8 cellular contexts compared by ENCODE assay signal in the genomic region with DNA sequence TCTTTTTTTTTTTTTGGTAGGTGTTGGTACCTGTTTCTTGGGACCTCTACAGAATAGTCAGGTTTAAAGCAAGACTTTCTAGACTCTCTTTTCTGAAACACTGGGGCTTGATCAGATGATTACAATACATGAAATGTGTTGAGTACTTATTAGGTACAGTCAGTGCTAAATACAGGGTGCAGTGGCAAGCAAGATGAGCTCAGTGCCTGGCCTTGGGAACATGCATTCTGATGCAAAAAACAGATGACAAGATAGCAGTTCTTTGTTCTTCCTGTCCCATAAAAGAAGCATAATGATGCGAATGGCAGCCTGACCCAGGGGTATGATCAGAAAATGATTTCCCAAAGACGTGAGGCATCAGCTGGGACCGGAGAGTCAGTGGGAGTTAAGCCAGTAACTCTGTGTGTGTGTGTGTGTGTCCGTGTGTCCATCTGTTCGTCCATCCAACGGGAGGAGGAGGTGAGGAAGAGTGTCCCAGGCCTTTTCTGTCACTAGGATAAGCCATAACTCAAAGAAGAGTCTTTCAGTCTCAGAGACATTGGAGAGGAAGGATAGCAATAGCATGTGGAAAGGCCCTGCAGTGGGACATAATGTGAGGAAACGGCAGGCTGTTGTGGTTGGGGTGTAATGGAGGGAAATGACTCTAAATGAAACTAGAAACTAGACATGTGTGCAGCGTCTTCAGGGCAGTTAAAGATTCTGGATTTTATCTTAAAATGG. TPM values are rescaled to one million over a fixed set of nuclear protein-coding genes. Genes with fewer than 3 reads are reported as not detected.
DNase-seq lines count a peak whose midpoint lies in the region; ATAC-seq and TF ChIP-seq lines count a peak whose summit lies in the region.

No MANE protein-coding gene starts in this region.

- no peaks in the 10 kb centered on the region for H3K27me3 ChIP-seq in transverse colon

- DNase-seq in glutamatergic neuron = peak; percentile 44
- DNase-seq in transverse colon = no peak
- no peak for DNase-seq in ecto neural progenitor cell (ENCODE audit: low spot score)
- DNase-seq in NCI-H774 (lab: John Stamatoyannopoulos, UW) = no peak
- DNase-seq in COR-L47 (lab: John Stamatoyannopoulos, UW) = no peak

- no peak overlapping the region for H3K4me3 ChIP-seq in transverse colon

- H3K27ac Mint-ChIP-seq in glutamatergic neuron (ENCODE audit: unreplicated experiment) = peak overlapping the region; percentile 97

- WGBS in transverse colon (ENCODE audit: low coverage in 1 of 2), 2 donors = 64 to 76% methylated on average over 3 to 8 of the region's 8 CpGs

- TF ChIP-seq EP300 in transverse colon (IDR thresholded peaks at IDR 0.05; ENCODE audit: low read depth) = no peak

- peak overlapping the region; percentile 78 for H3K4me3 Mint-ChIP-seq in glutamatergic neuron (ENCODE audit: unreplicated experiment)

- no peaks in the 10 kb centered on the region for H3K36me3 Mint-ChIP-seq in glutamatergic neuron (ENCODE audit: unreplicated experiment)

- TF ChIP-seq POLR2A in transverse colon (IDR thresholded peaks at IDR 0.05) = no peak

- in situ Hi-C loops in transverse colon (cut with MboI; ENCODE audit: low pct_ligation_motif_present in 1 of 4, low pct_unique_long_range_greater_than_20kb in 1 of 4, low sequenced_read_pairs in 3 of 4) = no loop called here

- ATAC-seq in GM18502 (IDR thresholded peaks at IDR 0.05; ENCODE audit: poor library complexity, unreplicated experiment) = peak; percentile 99
- ATAC-seq in GM21515 (IDR thresholded peaks at IDR 0.05; ENCODE audit: unreplicated experiment) = peak; percentile 98
- peak; percentile 96 for ATAC-seq in HG03558 (IDR thresholded peaks at IDR 0.05; ENCODE audit: extremely low read depth, unreplicated experiment)

- H3K27ac ChIP-seq in transverse colon = no peak overlapping the region

- H3K9me3 ChIP-seq in transverse colon = no peaks in the 10 kb centered on the region

- H3K4me1 Mint-ChIP-seq in glutamatergic neuron (ENCODE audit: low read depth, unreplicated experiment) = peaks cover 73% of the 10 kb centered on the region

- no peak for TF ChIP-seq CTCF in glutamatergic neuron (IDR thresholded peaks at IDR 0.05; ENCODE audit: partially characterized antibody, unreplicated experiment)
- no peak for TF ChIP-seq CTCF in transverse colon (IDR thresholded peaks at IDR 0.05)

- H3K4me1 ChIP-seq in transverse colon = no peaks in the 10 kb centered on the region

- H3K27me3 Mint-ChIP-seq in glutamatergic neuron (ENCODE audit: unreplicated experiment) = peaks cover 3% of the 10 kb centered on the region

- intact Hi-C loops in transverse colon (cut with DNase I; ENCODE audit: low total_unique reads) = no loop called here

- no peaks in the 10 kb centered on the region for H3K36me3 ChIP-seq in transverse colon

- peaks cover 10% of the 10 kb centered on the region for H3K9me3 Mint-ChIP-seq in glutamatergic neuron (ENCODE audit: unreplicated experiment)

RNA-seq across cellular contexts. Expression of a gene that starts 32.2 kb away (rescaled TPM):
- 120 TPM for total RNA-seq in glutamatergic neuron (ENCODE audit: unreplicated experiment)
- total RNA-seq in transverse colon = 1 to 10 TPM; 1.1 to 3.8 (median 1.7) TPM

Comparison
In these comparisons a context has a peak if more than half of its experiments do, and no peak if none do; other contexts are left out.
1. RNA of a gene that starts 32.2 kb away (total RNA-seq): 120 TPM in glutamatergic neuron (single experiment); 1.1 to 3.8 TPM in transverse colon; every median in the first group is over 10 times any median in the second.
2. Peak in every context shown above with its lines, with median percentiles within 50 percentile points of each other: ATAC-seq.